In the genomic region with DNA sequence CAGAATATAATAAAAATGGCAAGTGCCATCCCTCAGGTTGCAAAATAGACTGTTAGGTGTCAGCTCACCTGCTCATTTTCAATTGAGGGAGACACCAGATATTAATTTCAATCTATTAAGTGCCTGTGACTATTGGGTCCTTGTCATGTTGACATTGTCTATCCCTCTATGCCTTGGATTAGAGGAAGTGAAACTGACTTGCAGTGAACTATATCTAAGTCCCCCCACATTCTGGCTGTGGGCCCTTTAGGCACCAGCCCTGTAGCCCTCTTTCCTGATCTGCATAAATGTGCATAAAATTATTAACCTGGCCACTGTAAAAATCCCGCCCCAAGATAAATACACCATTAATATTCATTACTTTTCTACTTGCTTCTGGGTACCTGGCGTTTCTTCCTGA, we compare ENCODE assay signal across 15 cellular contexts.
A peak's percentile ranks its signal among the peaks of the same experiment; 100 is the strongest.
DNase-seq lines count a peak whose midpoint lies in the region; ATAC-seq and TF ChIP-seq lines count a peak whose summit lies in the region.
"Had no signal": no experiment of that assay in that cellular context is flagged by ENCODE, and none has a peak within 500 bp of the region (broad histone marks: within the 10 kb centered on the region; RNA-seq: fewer than 3 reads in every experiment).

No MANE protein-coding gene starts in this region.

- TF ChIP-seq POLR2A in NB4 (IDR thresholded peaks at IDR 0.05; ENCODE audit: extremely low read depth, insufficient read length): no peak

- TF ChIP-seq CTCF in GM13976 (IDR thresholded peaks at IDR 0.05; ENCODE audit: borderline replicate concordance, control extremely low read depth, extremely low read depth, insufficient read depth, missing control alignments) (no peak), NB4 (IDR thresholded peaks at IDR 0.05; ENCODE audit: low read depth, low read length) (no peak)

- DNase-seq in GM13976 (ENCODE audit: low spot score): peak; percentile 34
- peak; percentile 33 for DNase-seq in NB4 (ENCODE audit: low read depth)
- DNase-seq in glomerular visceral epithelial cell (ENCODE audit: extremely low spot score): no peak
- DNase-seq in SW480 (ENCODE audit: low spot score): no peak
- no peak for DNase-seq in amygdala (lab: John Stamatoyannopoulos, UW)
- DNase-seq: foreskin fibroblast, Kasumi-1, left colon, nephron progenitor cell, T-helper 9 cell had no signal

- in situ Hi-C loops in GM13976 (cut with MboI; ENCODE audit: low sequenced_read_pairs, unreplicated experiment): no loop called here

- ATAC-seq in GM21367 (IDR thresholded peaks at IDR 0.05; ENCODE audit: unreplicated experiment): peak; percentile 88
- peak; percentile 96 for ATAC-seq in HG02981 (IDR thresholded peaks at IDR 0.05; ENCODE audit: unreplicated experiment)
- ATAC-seq in GM21381 (IDR thresholded peaks at IDR 0.05; ENCODE audit: unreplicated experiment): no peak
- ATAC-seq: left colon, Panc1 had no signal

- H3K4me3 ChIP-seq in NB4 (ENCODE audit: low read depth, low read length): no peak overlapping the region
- H3K4me3 ChIP-seq: smooth muscle cell had no signal

Comparison
In these comparisons a context has a peak if more than half of its experiments do, and no peak if none do; other contexts are left out.
1. DNase-seq: peak in GM13976 (single experiment) and NB4 (single experiment); none in glomerular visceral epithelial cell (single experiment), SW480 (single experiment) and amygdala (0 of 56).